ENCODE assay signal across 8 cellular contexts in genomic region chr16:28326881-28327610, GRCh38. TPM values are rescaled to one million over a fixed set of nuclear protein-coding genes. Genes with fewer than 3 reads are reported as not detected.
DNase-seq lines count a peak whose midpoint lies in the region; ATAC-seq and TF ChIP-seq lines count a peak whose summit lies in the region.

No MANE protein-coding gene starts in this region.

- H3K4me1 ChIP-seq in right lobe of liver, result no peaks in the 10 kb centered on the region

- no peak overlapping the region for H3K4me3 ChIP-seq in right lobe of liver

- H3K27ac ChIP-seq in right lobe of liver, result no peak overlapping the region

- no peaks in the 10 kb centered on the region for H3K9me3 ChIP-seq in right lobe of liver

- TF ChIP-seq POLR2A in right lobe of liver (IDR thresholded peaks at IDR 0.05), result no peak

- intact Hi-C loops in right lobe of liver (cut with DNase I), result no loop called here

- DNase-seq in MV-4-11 (lab: John Stamatoyannopoulos, UW) (peak; percentile 32), cerebellum (ENCODE audit: low spot score) (peak; percentile 57), right lobe of liver (peak in 2 of 3 donors; percentile 66 to 67), GF-D8 (lab: John Stamatoyannopoulos, UW) (no peak), putamen (ENCODE audit: low spot score) (no peak)
- peak; percentile 49 for DNase-seq in activated CD4-positive, CD25-positive, alpha-beta regulatory T cell treated with anti-CD3 and anti-CD28 coated beads, Interleukin-2, amount 50 U/mL, for 16 hours (ENCODE audit: low read depth, low spot score)
- DNase-seq in stimulated activated CD8-positive, alpha-beta memory T cell treated with anti-CD3 and anti-CD28 coated beads, Interleukin-15, amount 100 ng/mL, for 24 hours (ENCODE audit: low read depth), result peak; percentile 35

- peak; percentile 89 to 95 (median 92) for ATAC-seq in right lobe of liver

- peak; percentile 98 for TF ChIP-seq CTCF in GM12873 (IDR thresholded peaks at IDR 0.05; ENCODE audit: insufficient read depth, low read depth, low read length, missing control alignments)
- peak; percentile 49 to 85 (median 80) for TF ChIP-seq CTCF in right lobe of liver (IDR thresholded peaks at IDR 0.05)

- WGBS in right lobe of liver (ENCODE audit: insufficient coverage, low coverage, low lambda C conversion rate, missing lambda C conversion rate), result 67% methylated on average over 8 of the region's 12 CpGs

- no peaks in the 10 kb centered on the region for H3K27me3 ChIP-seq in right lobe of liver

- H3K36me3 ChIP-seq in right lobe of liver, result no peaks in the 10 kb centered on the region

RNA-seq across cellular contexts. Expression of gene SBK1, which starts 34.7 kb away (rescaled TPM):
- total RNA-seq in cerebellum (28.1 TPM), right lobe of liver (under 1 TPM; 0.04 to 0.12 (median 0.07) TPM)

RNA-seq across cellular contexts. Expression of gene NPIPB6, which starts 36.3 kb away (rescaled TPM):
- total RNA-seq in cerebellum (3.0 TPM), right lobe of liver (1 to 10 TPM in 1 of 6 experiments, under 1 TPM in 3, not detected in 2; 0.47 to 2.4 (median 0.72) TPM)

Comparison
In these comparisons a context has a peak if more than half of its experiments do, and no peak if none do; other contexts are left out.
1. DNase-seq: peak in MV-4-11 (single experiment), activated CD4-positive, CD25-positive, alpha-beta regulatory T cell treated with anti-CD3 and anti-CD28 coated beads, Interleukin-2, amount 50 U/mL, for 16 hours (single experiment), cerebellum (single experiment), right lobe of liver (2 of 3) and stimulated activated CD8-positive, alpha-beta memory T cell treated with anti-CD3 and anti-CD28 coated beads, Interleukin-15, amount 100 ng/mL, for 24 hours (single experiment); none in GF-D8 (single experiment) and putamen (single experiment).
2. RNA of gene SBK1, which starts 34.7 kb away (total RNA-seq): 28.1 TPM in cerebellum (single experiment); 0.04 to 0.12 TPM in right lobe of liver; every median in the first group is over 10 times any median in the second.